In the genomic region with DNA sequence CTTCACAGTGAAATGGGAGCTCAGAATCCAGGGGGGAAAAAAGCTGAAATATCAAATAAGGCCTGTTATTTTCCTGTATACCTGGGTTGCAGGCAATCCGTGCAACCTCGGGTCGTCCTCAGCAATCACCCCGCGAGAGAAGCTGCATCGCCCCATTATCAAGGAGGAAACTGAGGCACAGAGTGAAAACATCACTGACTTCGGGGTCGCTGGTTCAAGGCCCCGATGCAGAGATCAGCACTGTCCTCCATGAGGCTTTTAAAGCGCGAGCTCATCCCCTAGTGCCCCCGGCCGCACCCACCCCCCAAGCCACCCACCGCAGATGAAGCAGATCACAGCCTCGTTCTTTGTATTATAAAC, we compare ENCODE assay signal across 21 cellular contexts.
DNase-seq lines count a peak whose midpoint lies in the region; ATAC-seq and TF ChIP-seq lines count a peak whose summit lies in the region.
"Had no signal": no experiment of that assay in that cellular context is flagged by ENCODE, and none has a peak within 500 bp of the region (broad histone marks: within the 10 kb centered on the region; RNA-seq: fewer than 3 reads in every experiment).

No MANE protein-coding gene starts in this region.

- no peak for ATAC-seq in central memory CD8-positive, alpha-beta T cell (replicated peaks; ENCODE audit: extremely low read depth, poor library complexity, severe bottlenecking)
- ATAC-seq in lower lobe of right lung (no peak), aorta (ENCODE audit: low FRiP score) (no peak), GM21619 (IDR thresholded peaks at IDR 0.05; ENCODE audit: unreplicated experiment) (no peak)
- no peak for ATAC-seq in stimulated activated naive CD8-positive, alpha-beta T cell treated with anti-CD3 and anti-CD28 coated beads, Interleukin-15, amount 100 ng/mL, for 72 hours
- ATAC-seq: A549; CD8-positive, alpha-beta T cell; GM23338; HCT116 had no signal

- H3K4me3 Mint-ChIP-seq in central memory CD8-positive, alpha-beta T cell: peak overlapping the region; percentile 9
- H3K4me3 Mint-ChIP-seq in stimulated activated naive CD8-positive, alpha-beta T cell treated with anti-CD3 and anti-CD28 coated beads, Interleukin-15, amount 100 ng/mL, for 72 hours: no peak overlapping the region
- H3K4me3 Mint-ChIP-seq: CD8-positive, alpha-beta T cell; GM23338; H9 had no signal

- H3K9me3 ChIP-seq in BLaER1: no peaks in the 10 kb centered on the region
- no peaks in the 10 kb centered on the region for H3K9me3 ChIP-seq in lower lobe of right lung
- no peaks in the 10 kb centered on the region for H3K9me3 ChIP-seq in aorta (ENCODE audit: control insufficient read depth, low read length)
- H3K9me3 ChIP-seq: A549, BE2C, Caco-2 had no signal

- 93 to 94% methylated on average over 15 of the region's 15 CpGs for WGBS in aorta, 2 donors

- H3K27ac Mint-ChIP-seq in central memory CD8-positive, alpha-beta T cell (ENCODE audit: low read depth): no peak overlapping the region
- H3K27ac Mint-ChIP-seq in stimulated activated naive CD8-positive, alpha-beta T cell treated with anti-CD3 and anti-CD28 coated beads, Interleukin-15, amount 100 ng/mL, for 72 hours: peak overlapping the region in 1 of 2 donors; percentile 19
- H3K27ac Mint-ChIP-seq: CD8-positive, alpha-beta T cell; GM23338; H9 had no signal

- H3K27ac ChIP-seq in BLaER1: no peak overlapping the region
- no peak overlapping the region for H3K27ac ChIP-seq in lower lobe of right lung
- no peak overlapping the region for H3K27ac ChIP-seq in aorta (ENCODE audit: low read depth in 1 of 2, low read length in 2 of 2)
- H3K27ac ChIP-seq: A549, C4-2B had no signal

- peak overlapping the region; percentile 79 for H3K4me2 ChIP-seq in BLaER1
- H3K4me2 ChIP-seq: A549, GM23338 had no signal

- H3K36me3 ChIP-seq in BLaER1: no peaks in the 10 kb centered on the region
- H3K36me3 ChIP-seq in lower lobe of right lung: peaks cover 51% of the 10 kb centered on the region
- H3K36me3 ChIP-seq in aorta (ENCODE audit: control insufficient read depth in 1 of 2, insufficient read depth in 2 of 2, low read length in 1 of 2): no peaks in the 10 kb centered on the region
- H3K36me3 ChIP-seq: BE2C had no signal

- peaks cover 31% of the 10 kb centered on the region for H3K4me1 Mint-ChIP-seq in central memory CD8-positive, alpha-beta T cell
- H3K4me1 Mint-ChIP-seq in stimulated activated naive CD8-positive, alpha-beta T cell treated with anti-CD3 and anti-CD28 coated beads, Interleukin-15, amount 100 ng/mL, for 72 hours: peaks cover 43% of the 10 kb centered on the region

- TF ChIP-seq CTCF in lower lobe of right lung (IDR thresholded peaks at IDR 0.05): no peak

- H3K9me3 Mint-ChIP-seq in central memory CD8-positive, alpha-beta T cell: no peaks in the 10 kb centered on the region
- H3K9me3 Mint-ChIP-seq in stimulated activated naive CD8-positive, alpha-beta T cell treated with anti-CD3 and anti-CD28 coated beads, Interleukin-15, amount 100 ng/mL, for 72 hours: no peaks in the 10 kb centered on the region
- H3K9me3 Mint-ChIP-seq: CD8-positive, alpha-beta T cell; GM23338; H9 had no signal

- peaks cover 60% of the 10 kb centered on the region for H3K36me3 Mint-ChIP-seq in central memory CD8-positive, alpha-beta T cell (ENCODE audit: insufficient read depth)

- H3K4me3 ChIP-seq in BLaER1: no peak overlapping the region
- H3K4me3 ChIP-seq in lower lobe of right lung: no peak overlapping the region
- no peak overlapping the region for H3K4me3 ChIP-seq in aorta (ENCODE audit: low read length in 2 of 2)
- H3K4me3 ChIP-seq: A549, GM23338 had no signal

- H3K4me1 ChIP-seq in BLaER1 (peaks cover 93% of the 10 kb centered on the region), lower lobe of right lung (peaks cover 22% of the 10 kb centered on the region), aorta (ENCODE audit: control insufficient read depth in 1 of 2, insufficient read depth in 2 of 2, low read length in 2 of 2) (no peaks in the 10 kb centered on the region)

- H3K27me3 ChIP-seq in BLaER1 (no peaks in the 10 kb centered on the region), lower lobe of right lung (ENCODE audit: low read depth) (no peaks in the 10 kb centered on the region), aorta (ENCODE audit: control insufficient read depth in 1 of 2, insufficient read depth in 2 of 2, low read length in 1 of 2) (no peaks in the 10 kb centered on the region)
- H3K27me3 ChIP-seq: BE2C had no signal

- no peaks in the 10 kb centered on the region for H3K27me3 Mint-ChIP-seq in central memory CD8-positive, alpha-beta T cell
- H3K27me3 Mint-ChIP-seq in stimulated activated naive CD8-positive, alpha-beta T cell treated with anti-CD3 and anti-CD28 coated beads, Interleukin-15, amount 100 ng/mL, for 72 hours: no peaks in the 10 kb centered on the region
- H3K27me3 Mint-ChIP-seq: CD4-positive, CD25-positive, alpha-beta regulatory T cell had no signal

- no peak for DNase-seq in central memory CD8-positive, alpha-beta T cell (ENCODE audit: low spot score in 2 of 2)
- DNase-seq in lower lobe of right lung (peak; percentile 20), aorta (peak; percentile 29 to 55), NCI-H1930 (lab: John Stamatoyannopoulos, UW) (no peak)
- DNase-seq in stimulated activated naive CD8-positive, alpha-beta T cell treated with anti-CD3 and anti-CD28 coated beads, Interleukin-15, amount 100 ng/mL, for 72 hours: no peak
- DNase-seq: 8988T; ACHN; AML-193; Caco-2; CD4-positive, CD25-positive, alpha-beta regulatory T cell; CD8-positive, alpha-beta T cell; DMS153; DND-41; H9 had no signal

- intact Hi-C loops in lower lobe of right lung (cut with DNase I): loop anchor here (5.0 kb wide), 1 partner anchor 962 kb away; no protein-coding TSS in a partner anchor
- intact Hi-C loops in aorta (cut with DNase I): loop anchor here (5.0 to 10.0 kb wide), 3 partner anchors 837 to 1419 kb away; partner anchors contain the start of gene SULF2 (in 1 of the 2)

- no peak overlapping the region for H3K9ac ChIP-seq in BLaER1

- no peaks in the 10 kb centered on the region for H4K20me1 ChIP-seq in BLaER1

Comparison
In these comparisons a context has a peak if more than half of its experiments do, and no peak if none do; other contexts are left out.
1. DNase-seq: peak in lower lobe of right lung (single experiment) and aorta (2 of 2); none in central memory CD8-positive, alpha-beta T cell (0 of 2), NCI-H1930 (0 of 2) and stimulated activated naive CD8-positive, alpha-beta T cell treated with anti-CD3 and anti-CD28 coated beads, Interleukin-15, amount 100 ng/mL, for 72 hours (0 of 2).